Comparison of ENCODE assay signal across 21 cellular contexts in the genomic region with DNA sequence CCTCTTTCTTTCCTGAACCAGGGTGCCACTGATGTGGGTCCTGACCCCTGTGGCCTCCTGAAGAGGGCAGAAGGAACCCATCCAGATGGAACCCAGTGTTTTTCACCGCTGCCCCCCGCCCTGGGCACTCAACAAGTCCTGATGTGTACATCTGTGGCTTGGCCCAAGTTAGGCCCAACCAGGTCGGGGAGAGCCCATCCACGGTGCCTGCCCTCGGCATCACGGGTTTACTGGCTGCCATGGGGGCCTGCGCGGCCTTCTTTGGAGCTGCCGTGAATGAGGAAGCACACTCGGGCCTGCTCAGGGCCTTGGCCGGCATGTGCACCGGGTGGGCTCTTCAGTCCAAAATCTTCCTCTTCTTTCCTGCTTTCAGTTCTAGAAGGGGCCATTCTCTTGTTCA. TPM values are rescaled to one million over a fixed set of nuclear protein-coding genes. Genes with fewer than 3 reads are reported as not detected.
DNase-seq lines count a peak whose midpoint lies in the region; ATAC-seq and TF ChIP-seq lines count a peak whose summit lies in the region.
"Had no signal": no experiment of that assay in that cellular context is flagged by ENCODE, and none has a peak within 500 bp of the region (broad histone marks: within the 10 kb centered on the region; RNA-seq: fewer than 3 reads in every experiment).

No MANE protein-coding gene starts in this region.

- H3K9me3 Mint-ChIP-seq in activated naive CD4-positive, alpha-beta T cell treated with anti-CD3 and anti-CD28 coated beads, Interleukin-2, amount 10 ng/mL, durations not matched to agents 7 days and 5 days = no peaks in the 10 kb centered on the region
- H3K9me3 Mint-ChIP-seq in effector memory CD8-positive, alpha-beta T cell = no peaks in the 10 kb centered on the region
- H3K9me3 Mint-ChIP-seq in progenitor cell of endocrine pancreas (ENCODE audit: low read depth) = no peaks in the 10 kb centered on the region
- H3K9me3 Mint-ChIP-seq in mesothelial cell of epicardium = no peaks in the 10 kb centered on the region
- H3K9me3 Mint-ChIP-seq: IgD-negative memory B cell had no signal

- no peaks in the 10 kb centered on the region for H3K27me3 Mint-ChIP-seq in activated naive CD4-positive, alpha-beta T cell treated with anti-CD3 and anti-CD28 coated beads, Interleukin-2, amount 10 ng/mL, durations not matched to agents 7 days and 5 days
- H3K27me3 Mint-ChIP-seq in T-helper 17 cell = no peaks in the 10 kb centered on the region
- H3K27me3 Mint-ChIP-seq in effector memory CD8-positive, alpha-beta T cell = no peaks in the 10 kb centered on the region
- H3K27me3 Mint-ChIP-seq in progenitor cell of endocrine pancreas = peaks cover 14% of the 10 kb centered on the region
- H3K27me3 Mint-ChIP-seq in mesothelial cell of epicardium (ENCODE audit: low read depth) = no peaks in the 10 kb centered on the region

- DNase-seq in activated naive CD4-positive, alpha-beta T cell treated with anti-CD3 and anti-CD28 coated beads, Interleukin-2, amount 10 ng/mL, durations not matched to agents 7 days and 5 days = no peak
- no peak for DNase-seq in activated naive CD4-positive, alpha-beta T cell treated with anti-CD3 and anti-CD28 coated beads, Interleukin-2, amount 50 U/mL, for 16 hours
- DNase-seq in T-helper 17 cell (no peak), progenitor cell of endocrine pancreas (ENCODE audit: low spot score, unreplicated experiment) (no peak), mesothelial cell of epicardium (ENCODE audit: low spot score in 2 of 2, unreplicated experiment in 2 of 2) (no peak), NCI-H2227 (lab: John Stamatoyannopoulos, UW; ENCODE audit: unreplicated experiment) (no peak)
- no peak for DNase-seq in effector memory CD8-positive, alpha-beta T cell
- DNase-seq: amygdala; DMS79; gastrocnemius medialis; GOT3; NCI-H1436; NCI-H524; sigmoid colon; stimulated activated naive CD4-positive, alpha-beta T cell; trophoblast cell had no signal

- H3K9me3 ChIP-seq in T-helper 17 cell (ENCODE audit: control insufficient read depth, low read length, poor library complexity, severe bottlenecking) = no peaks in the 10 kb centered on the region
- H3K9me3 ChIP-seq: esophagus muscularis mucosa, gastrocnemius medialis, sigmoid colon had no signal

- no peak overlapping the region for H3K4me3 Mint-ChIP-seq in activated naive CD4-positive, alpha-beta T cell treated with anti-CD3 and anti-CD28 coated beads, Interleukin-2, amount 10 ng/mL, durations not matched to agents 7 days and 5 days
- H3K4me3 Mint-ChIP-seq in T-helper 17 cell (no peak overlapping the region), progenitor cell of endocrine pancreas (ENCODE audit: low read depth) (no peak overlapping the region), mesothelial cell of epicardium (no peak overlapping the region)
- no peak overlapping the region for H3K4me3 Mint-ChIP-seq in effector memory CD8-positive, alpha-beta T cell
- H3K4me3 Mint-ChIP-seq: IgD-negative memory B cell had no signal

- peaks cover 77% of the 10 kb centered on the region for H3K4me1 Mint-ChIP-seq in activated naive CD4-positive, alpha-beta T cell treated with anti-CD3 and anti-CD28 coated beads, Interleukin-2, amount 10 ng/mL, durations not matched to agents 7 days and 5 days
- peaks cover 47% of the 10 kb centered on the region for H3K4me1 Mint-ChIP-seq in T-helper 17 cell
- H3K4me1 Mint-ChIP-seq in effector memory CD8-positive, alpha-beta T cell (ENCODE audit: low read depth in 2 of 2) = peaks cover 47 to 50% of the 10 kb centered on the region in 2 donors
- peaks cover 10% of the 10 kb centered on the region for H3K4me1 Mint-ChIP-seq in progenitor cell of endocrine pancreas (ENCODE audit: low read depth)
- H3K4me1 Mint-ChIP-seq in mesothelial cell of epicardium = no peaks in the 10 kb centered on the region

- ATAC-seq in T-helper 17 cell (no peak), GM19035 (IDR thresholded peaks at IDR 0.05; ENCODE audit: unreplicated experiment) (no peak)
- ATAC-seq in effector memory CD8-positive, alpha-beta T cell (replicated peaks) = no peak
- ATAC-seq: gastrocnemius medialis had no signal

- no peaks in the 10 kb centered on the region for H3K36me3 Mint-ChIP-seq in activated naive CD4-positive, alpha-beta T cell treated with anti-CD3 and anti-CD28 coated beads, Interleukin-2, amount 10 ng/mL, durations not matched to agents 7 days and 5 days
- H3K36me3 Mint-ChIP-seq in T-helper 17 cell (ENCODE audit: low read depth) (no peaks in the 10 kb centered on the region), progenitor cell of endocrine pancreas (ENCODE audit: insufficient read depth) (no peaks in the 10 kb centered on the region), mesothelial cell of epicardium (no peaks in the 10 kb centered on the region)
- peaks cover 21% of the 10 kb centered on the region for H3K36me3 Mint-ChIP-seq in effector memory CD8-positive, alpha-beta T cell (ENCODE audit: insufficient read depth)
- H3K36me3 Mint-ChIP-seq: IgD-negative memory B cell had no signal

- CTCF ChIA-PET in activated naive CD4-positive, alpha-beta T cell treated with anti-CD3 and anti-CD28 coated beads, Interleukin-2, amount 10 ng/mL, durations not matched to agents 7 days and 5 days (lab: Charles Lee) = interaction anchor here (0.7 to 4.0 kb wide), 5 partner anchors 17 to 56 kb away, joined by 3 to 21 read pairs (median 12); a partner anchor contains a TSS

- TF ChIP-seq CTCF in progenitor cell of endocrine pancreas (IDR thresholded peaks at IDR 0.05; ENCODE audit: unreplicated experiment) (no peak), mesothelial cell of epicardium (IDR thresholded peaks at IDR 0.05; ENCODE audit: unreplicated experiment) (no peak)

- peak overlapping the region; percentile 13 for H3K27ac Mint-ChIP-seq in activated naive CD4-positive, alpha-beta T cell treated with anti-CD3 and anti-CD28 coated beads, Interleukin-2, amount 10 ng/mL, durations not matched to agents 7 days and 5 days
- H3K27ac Mint-ChIP-seq in T-helper 17 cell (peak overlapping the region; percentile 98), progenitor cell of endocrine pancreas (peak overlapping the region; percentile 20), mesothelial cell of epicardium (no peak overlapping the region)
- H3K27ac Mint-ChIP-seq in effector memory CD8-positive, alpha-beta T cell = peak overlapping the region; percentile 66 to 83

RNA-seq across cellular contexts. Expression of a gene that starts 5.8 kb away (rescaled TPM):
- total RNA-seq in T-helper 17 cell (not detected), progenitor cell of endocrine pancreas (not detected in 2 replicates), mesothelial cell of epicardium (0.29 TPM in 1 of 3 replicates, not detected in the others)
- total RNA-seq: MCF 10A had no signal

RNA-seq across cellular contexts. Expression of a gene that starts 14.0 kb away (rescaled TPM):
- under 1 TPM; 0.13 to 0.32 TPM for total RNA-seq in T-helper 17 cell
- total RNA-seq in progenitor cell of endocrine pancreas = not detected in 2 replicates
- not detected in 3 replicates for total RNA-seq in mesothelial cell of epicardium
- total RNA-seq: esophagus muscularis mucosa, gastrocnemius medialis, lung, MCF 10A, sigmoid colon had no signal

RNA-seq across cellular contexts. Expression of a gene that starts 17.5 kb away (rescaled TPM):
- 1 to 10 TPM; 4.0 to 8.7 TPM for total RNA-seq in T-helper 17 cell
- total RNA-seq in progenitor cell of endocrine pancreas = 23.1 and 23.3 TPM in 2 replicates
- 24.9 to 28.9 TPM (median 25.2 TPM) in 3 replicates for total RNA-seq in mesothelial cell of epicardium

RNA-seq across cellular contexts. Expression of a gene that starts 25.8 kb away (rescaled TPM):
- total RNA-seq in T-helper 17 cell (100 to 1,000 TPM; 151 to 160 TPM), progenitor cell of endocrine pancreas (0.53 TPM in 1 of 2 replicates, not detected in the other), mesothelial cell of epicardium (26.8 to 30.3 TPM (median 27.0 TPM) in 3 replicates)

RNA-seq across cellular contexts. Expression of a gene that starts 52.9 kb away (rescaled TPM):
- total RNA-seq in T-helper 17 cell (1 to 10 TPM; 3.8 to 4.1 TPM), progenitor cell of endocrine pancreas (13.9 and 14.0 TPM in 2 replicates), mesothelial cell of epicardium (4.8 to 6.5 TPM (median 6.1 TPM) in 3 replicates)
